Comparison of ENCODE assay signal across 1 cellular context in genomic region chr1:187491082-187491720, GRCh38.
A peak's percentile ranks its signal among the peaks of the same experiment; 100 is the strongest.
TF ChIP-seq lines count a peak whose summit lies in the region.

No MANE protein-coding gene starts in this region.

TF ChIP-seq in HepG2, 621 proteins besides CTCF, POLR2A, EP300 and RAD21 (continued from another document):
- TF ChIP-seq AHDC1 (CRISPR knock-in tag; IDR thresholded peaks at IDR 0.05; ENCODE audit: borderline replicate concordance): peak; percentile 43; the same call in 1 of the 2 replicates
- TF ChIP-seq FOSL2 (CRISPR knock-in tag; IDR thresholded peaks at IDR 0.05): peak; percentile 90
- TF ChIP-seq NR2F6 (IDR thresholded peaks at IDR 0.05): no peak
- TF ChIP-seq NR2F6 (CRISPR knock-in tag; IDR thresholded peaks at IDR 0.05): no peak
- no peak for TF ChIP-seq GATA4 (IDR thresholded peaks at IDR 0.05; ENCODE audit: borderline replicate concordance, low read depth)
- TF ChIP-seq ATF4 (CRISPR knock-in tag; IDR thresholded peaks at IDR 0.05): 0 out of 4 replicates have a peak, but pooled peaks of 1 of the 2 experiments have one; percentile 32
- no peak for TF ChIP-seq CENPBD1 (CRISPR knock-in tag; IDR thresholded peaks at IDR 0.05; ENCODE audit: borderline replicate concordance, low read depth)
- peak; percentile 64 for TF ChIP-seq FOXA3 (CRISPR knock-in tag; IDR thresholded peaks at IDR 0.05)
- TF ChIP-seq SRY (CRISPR knock-in tag; IDR thresholded peaks at IDR 0.05): no peak
- no peak for TF ChIP-seq ZNF782 (CRISPR knock-in tag; IDR thresholded peaks at IDR 0.05; ENCODE audit: borderline replicate concordance)
- TF ChIP-seq MAFF (IDR thresholded peaks at IDR 0.05; ENCODE audit: low read depth, low read length): peak; percentile 36; the same call in 1 of the 2 replicates
- no peak for TF ChIP-seq CREB1 (IDR thresholded peaks at IDR 0.05)
- TF ChIP-seq CREB1 (CRISPR knock-in tag; IDR thresholded peaks at IDR 0.05): peak; percentile 44; the same call in 1 of the 2 replicates
- TF ChIP-seq TFAP4 (IDR thresholded peaks at IDR 0.05; ENCODE audit: borderline replicate concordance, low read depth): peak; percentile 53; the same call in 1 of the 2 replicates
- no peak for TF ChIP-seq THAP8 (CRISPR knock-in tag; IDR thresholded peaks at IDR 0.05; ENCODE audit: borderline replicate concordance)
- 0 out of 2 replicates have a peak, but pooled peaks have one; percentile 23 for TF ChIP-seq RXRB (CRISPR knock-in tag; IDR thresholded peaks at IDR 0.05; ENCODE audit: borderline replicate concordance)
- TF ChIP-seq NR2F1 (CRISPR knock-in tag; IDR thresholded peaks at IDR 0.05): peak in 1 of 2 experiments; percentile 78; a peak in 2 of 4 replicates
- TF ChIP-seq PAXIP1 (CRISPR knock-in tag; conservative IDR thresholded peaks at IDR 0.05): peak; percentile 20; the same call in 1 of the 2 replicates
- TF ChIP-seq FOXA1 (IDR thresholded peaks at IDR 0.05): no peak
- 0 out of 2 replicates have a peak, but pooled peaks have one; percentile 8 for TF ChIP-seq FOXA1 (CRISPR knock-in tag; IDR thresholded peaks at IDR 0.05)
- TF ChIP-seq FOSL1 (CRISPR knock-in tag; IDR thresholded peaks at IDR 0.05; ENCODE audit: borderline replicate concordance): peak; percentile 4; the same call in 1 of the 2 replicates
- TF ChIP-seq ZHX1 (CRISPR knock-in tag; IDR thresholded peaks at IDR 0.05; ENCODE audit: low read depth): no peak
- TF ChIP-seq KMT2A (CRISPR knock-in tag; IDR thresholded peaks at IDR 0.05): no peak
- peak; percentile 38; the same call in 1 of the 2 replicates for TF ChIP-seq SAP130 (CRISPR knock-in tag; IDR thresholded peaks at IDR 0.05; ENCODE audit: low read depth)
- peak; percentile 76 for TF ChIP-seq RARA (CRISPR knock-in tag; IDR thresholded peaks at IDR 0.05)
- 0 out of 2 replicates have a peak, but pooled peaks have one; percentile 41 for TF ChIP-seq ZNF644 (CRISPR knock-in tag; IDR thresholded peaks at IDR 0.05; ENCODE audit: low read depth)
- no peak for TF ChIP-seq ZNF550 (CRISPR knock-in tag; IDR thresholded peaks at IDR 0.05; ENCODE audit: borderline replicate concordance)
- no peak for TF ChIP-seq ETV5 (CRISPR knock-in tag; IDR thresholded peaks at IDR 0.05; ENCODE audit: borderline replicate concordance)
- TF ChIP-seq ARID5B (CRISPR knock-in tag; IDR thresholded peaks at IDR 0.05): peak; percentile 66
TF ChIP-seq in HepG2: peak in this region for 23.
